Comparison of ENCODE assay signal across 9 cellular contexts in genomic region chr6:119129968-119130484, GRCh38. TPM values are rescaled to one million over a fixed set of nuclear protein-coding genes. Genes with fewer than 3 reads are reported as not detected.
DNase-seq lines count a peak whose midpoint lies in the region; ATAC-seq and TF ChIP-seq lines count a peak whose summit lies in the region.
"Had no signal": no experiment of that assay in that cellular context is flagged by ENCODE, and none has a peak within 500 bp of the region (broad histone marks: within the 10 kb centered on the region; RNA-seq: fewer than 3 reads in every experiment).

No MANE protein-coding gene starts in this region.

- H3K9me3 ChIP-seq in SJSA1 (replicated peaks): no peaks in the 10 kb centered on the region
- H3K9me3 ChIP-seq in tibial artery: no peaks in the 10 kb centered on the region
- no peaks in the 10 kb centered on the region for H3K9me3 ChIP-seq in esophagus squamous epithelium
- H3K9me3 ChIP-seq: spleen had no signal

- intact Hi-C loops in tibial artery (cut with DNase I; ENCODE audit: low total_unique reads) (loop anchor here (10.0 kb wide), 1 partner anchor 215 kb away; the partner anchor contains the start of gene MAN1A1), esophagus squamous epithelium (cut with DNase I) (no loop called here)

- H3K27ac ChIP-seq in SJSA1 (peak overlapping the region; percentile 68), tibial artery (peak overlapping the region; percentile 56), esophagus squamous epithelium (no peak overlapping the region)
- H3K27ac ChIP-seq: spleen had no signal

- H3K4me3 ChIP-seq in SJSA1 (no peak overlapping the region), foreskin fibroblast (ENCODE audit: low read depth in 1 of 2, low read length in 2 of 2) (no peak overlapping the region), tibial artery (no peak overlapping the region), esophagus squamous epithelium (no peak overlapping the region)
- H3K4me3 ChIP-seq: spleen had no signal

- peak; percentile 10 for DNase-seq in NCI-H82 (lab: John Stamatoyannopoulos, UW)
- DNase-seq in NCI-H82 treated with DMSO at 0.1 percent for 48 hours (lab: John Stamatoyannopoulos, UW; ENCODE audit: unreplicated experiment): no peak
- peak in 1 of 2 experiments; percentile 56 for DNase-seq in SJSA1 (ENCODE audit: low read depth in 1 of 2, low spot score in 2 of 2)
- DNase-seq in foreskin fibroblast: peak; percentile 39 to 70
- DNase-seq in tibial artery: no peak
- no peak for DNase-seq in esophagus squamous epithelium (lab: John Stamatoyannopoulos, UW)
- no peak for DNase-seq in SKM-1 treated with dmso at 0.1 percent for 144 hours (lab: John Stamatoyannopoulos, UW; ENCODE audit: unreplicated experiment)
- DNase-seq: spleen had no signal

- H3K36me3 ChIP-seq in SJSA1: no peaks in the 10 kb centered on the region
- no peaks in the 10 kb centered on the region for H3K36me3 ChIP-seq in tibial artery
- H3K36me3 ChIP-seq in esophagus squamous epithelium: no peaks in the 10 kb centered on the region
- H3K36me3 ChIP-seq: spleen had no signal

- ATAC-seq in HG03378 (IDR thresholded peaks at IDR 0.05; ENCODE audit: unreplicated experiment): no peak

- H3K4me1 ChIP-seq in SJSA1 (replicated peaks) (peaks cover 14% of the 10 kb centered on the region), tibial artery (peaks cover 0 to 36% (median 14%) of the 10 kb centered on the region in 4 donors), esophagus squamous epithelium (peaks cover 0 to 14% (median 9%) of the 10 kb centered on the region in 3 donors)

- no peaks in the 10 kb centered on the region for H3K27me3 ChIP-seq in SJSA1 (replicated peaks)
- no peaks in the 10 kb centered on the region for H3K27me3 ChIP-seq in tibial artery
- no peaks in the 10 kb centered on the region for H3K27me3 ChIP-seq in esophagus squamous epithelium
- H3K27me3 ChIP-seq: spleen had no signal

- WGBS in esophagus squamous epithelium, 2 donors: 25 to 28% methylated on average over 2 of the region's 2 CpGs

- TF ChIP-seq CTCF in foreskin fibroblast (IDR thresholded peaks at IDR 0.05; ENCODE audit: low read depth, low read length) (no peak), tibial artery (IDR thresholded peaks at IDR 0.05) (no peak), esophagus squamous epithelium (IDR thresholded peaks at IDR 0.05) (no peak)

- no peak for TF ChIP-seq POLR2A in esophagus squamous epithelium (IDR thresholded peaks at IDR 0.05)

RNA-seq across cellular contexts. Expression of gene FAM184A, which starts 51.6 kb away (rescaled TPM):
- total RNA-seq in SJSA1 (2014; rRNA removed; shearing (Covaris generic)): not detected in 2 replicates
- total RNA-seq in esophagus squamous epithelium: 1 to 10 TPM in 2 of 4 donors, under 1 TPM in 2; 0.30 to 3.8 (median 1.1) TPM

Comparison
In these comparisons a context has a peak if more than half of its experiments do, and no peak if none do; other contexts are left out.
1. DNase-seq: peak in NCI-H82 (single experiment) and foreskin fibroblast (2 of 2); none in NCI-H82 treated with DMSO at 0.1 percent for 48 hours (single experiment), tibial artery (0 of 2), esophagus squamous epithelium (single experiment) and SKM-1 treated with dmso at 0.1 percent for 144 hours (single experiment).
2. H3K27ac ChIP-seq: peak in SJSA1 (single experiment) and tibial artery (2 of 2); none in esophagus squamous epithelium (0 of 4).